In genomic region chr3:37249294-37249693, GRCh38 we compare ENCODE assay signal across 16 cellular contexts.
"Had no signal": no experiment of that assay in that cellular context is flagged by ENCODE, and none has a peak within 500 bp of the region (broad histone marks: within the 10 kb centered on the region; RNA-seq: fewer than 3 reads in every experiment).

No MANE protein-coding gene starts in this region.

- H3K9me3 ChIP-seq: esophagus muscularis mucosa, thoracic aorta, uterus had no signal

- DNase-seq: activated B cell treated with CpG ODN at 0.5 μM for 24 hours; activated CD4-positive, alpha-beta T cell treated with anti-CD3 and anti-CD28 coated beads, Interleukin-2, amount 10 ng/mL, durations not matched to agents 7 days and 5 days; activated effector memory CD4-positive, alpha-beta T cell treated with anti-CD3 and anti-CD28 coated beads, Interleukin-2, amount 50 U/mL, for 16 hours; activated naive CD8-positive, alpha-beta T cell treated with anti-CD3 and anti-CD28 coated beads, Interleukin-2, amount 10 ng/mL, durations not matched to agents 7 days and 5 days; activated T-cell treated with anti-CD3 and anti-CD28 coated beads for 4 hours; aorta; left colon; mammary epithelial cell; stimulated activated CD4-positive, alpha-beta T cell treated with anti-CD3 and anti-CD28 coated beads, Interleukin-4, amount 100 ng/mL, for 4 hours; stimulated activated naive CD8-positive, alpha-beta T cell treated with anti-CD3 and anti-CD28 coated beads, Interleukin-15, amount 100 ng/mL, for 72 hours; uterus had no signal

- H3K27ac Mint-ChIP-seq: activated B cell treated with CpG ODN at 0.5 μM for 24 hours; activated CD4-positive, alpha-beta T cell treated with anti-CD3 and anti-CD28 coated beads, Interleukin-2, amount 10 ng/mL, durations not matched to agents 7 days and 5 days; activated naive CD8-positive, alpha-beta T cell treated with anti-CD3 and anti-CD28 coated beads, Interleukin-2, amount 10 ng/mL, durations not matched to agents 7 days and 5 days; T-helper 1 cell treated with Interleukin-12 subunit alpha and Interleukin-12 subunit beta and Interleukin-4 antibody, amounts not matched to agents 30 μg/mL and 1 μg/mL, for 36 hours had no signal

- H3K27me3 ChIP-seq: esophagus muscularis mucosa, uterus had no signal

- H3K27me3 Mint-ChIP-seq: activated B cell treated with CpG ODN at 0.5 μM for 24 hours; activated CD4-positive, alpha-beta T cell treated with anti-CD3 and anti-CD28 coated beads, Interleukin-2, amount 10 ng/mL, durations not matched to agents 7 days and 5 days; activated naive CD8-positive, alpha-beta T cell treated with anti-CD3 and anti-CD28 coated beads, Interleukin-2, amount 10 ng/mL, durations not matched to agents 7 days and 5 days; stimulated activated naive CD8-positive, alpha-beta T cell treated with anti-CD3 and anti-CD28 coated beads, Interleukin-15, amount 100 ng/mL, for 72 hours had no signal

- H3K4me3 ChIP-seq: esophagus muscularis mucosa, skin epidermis, thoracic aorta, uterus had no signal

- H3K9me3 Mint-ChIP-seq: activated B cell treated with CpG ODN at 0.5 μM for 24 hours; activated CD4-positive, alpha-beta T cell treated with anti-CD3 and anti-CD28 coated beads, Interleukin-2, amount 10 ng/mL, durations not matched to agents 7 days and 5 days; activated naive CD8-positive, alpha-beta T cell treated with anti-CD3 and anti-CD28 coated beads, Interleukin-2, amount 10 ng/mL, durations not matched to agents 7 days and 5 days; stimulated activated naive CD8-positive, alpha-beta T cell treated with anti-CD3 and anti-CD28 coated beads, Interleukin-15, amount 100 ng/mL, for 72 hours; T-helper 1 cell treated with Interleukin-12 subunit alpha and Interleukin-12 subunit beta and Interleukin-4 antibody, amounts not matched to agents 30 μg/mL and 1 μg/mL, for 36 hours had no signal

- H3K36me3 ChIP-seq: thoracic aorta, uterus had no signal

- H3K4me3 Mint-ChIP-seq: activated B cell treated with CpG ODN at 0.5 μM for 24 hours; activated CD4-positive, alpha-beta T cell treated with anti-CD3 and anti-CD28 coated beads, Interleukin-2, amount 10 ng/mL, durations not matched to agents 7 days and 5 days; activated naive CD8-positive, alpha-beta T cell treated with anti-CD3 and anti-CD28 coated beads, Interleukin-2, amount 10 ng/mL, durations not matched to agents 7 days and 5 days; stimulated activated naive CD8-positive, alpha-beta T cell treated with anti-CD3 and anti-CD28 coated beads, Interleukin-15, amount 100 ng/mL, for 72 hours; T-helper 1 cell treated with Interleukin-12 subunit alpha and Interleukin-12 subunit beta and Interleukin-4 antibody, amounts not matched to agents 30 μg/mL and 1 μg/mL, for 36 hours had no signal

- ATAC-seq: left colon; stimulated activated naive CD8-positive, alpha-beta T cell treated with anti-CD3 and anti-CD28 coated beads, Interleukin-15, amount 100 ng/mL, for 72 hours had no signal

- H3K27ac ChIP-seq: esophagus muscularis mucosa, parathyroid adenoma, skin epidermis, thoracic aorta, uterus had no signal
